ENCODE assay signal across 8 cellular contexts in genomic region chr3:46978381-46978780, GRCh38. TPM values are rescaled to one million over a fixed set of nuclear protein-coding genes. Genes with fewer than 3 reads are reported as not detected.
A peak's percentile ranks its signal among the peaks of the same experiment; 100 is the strongest.
DNase-seq lines count a peak whose midpoint lies in the region; ATAC-seq and TF ChIP-seq lines count a peak whose summit lies in the region.

No MANE protein-coding gene starts in this region.

- H4K20me1 ChIP-seq in OCI-LY3 (ENCODE audit: insufficient read depth, low read length), result peaks cover 18% of the 10 kb centered on the region; the same call in 1 of the 2 replicates

- WGBS in endodermal cell (ENCODE audit: insufficient coverage in 1 of 2, insufficient read length in 1 of 2), 2 experiments, result 93 to 94% methylated on average over 5 to 9 of the region's 9 CpGs

- peaks cover 69% of the 10 kb centered on the region for H3K79me2 ChIP-seq in OCI-LY3 (ENCODE audit: low read length)

- H3K4me1 Mint-ChIP-seq in CD4-positive, alpha-beta memory T cell, result peaks cover 44 to 80% (median 63%) of the 10 kb centered on the region in 4 donors
- H3K4me1 Mint-ChIP-seq in endodermal cell, result peaks cover 19% of the 10 kb centered on the region

- intact Hi-C loops in CD4-positive, alpha-beta memory T cell (cut with micrococcal nuclease), result loop anchor here (5.0 kb wide), 2 partner anchors 59 to 79 kb away; no protein-coding TSS in a partner anchor

- H3K9me3 ChIP-seq in CD4-positive, alpha-beta memory T cell (ENCODE audit: control insufficient read depth in 1 of 2, low read length in 2 of 2), result no peaks in the 10 kb centered on the region
- H3K9me3 ChIP-seq in OCI-LY3 (ENCODE audit: insufficient read depth, low read length) (no peaks in the 10 kb centered on the region), endodermal cell (ENCODE audit: control insufficient read depth, low read length) (no peaks in the 10 kb centered on the region), neutrophil (no peaks in the 10 kb centered on the region)

- no peak for ATAC-seq in HG02763 (IDR thresholded peaks at IDR 0.05; ENCODE audit: unreplicated experiment)

- H3K27ac Mint-ChIP-seq in CD4-positive, alpha-beta memory T cell, result peak overlapping the region; percentile 84 to 100 (median 92)
- no peak overlapping the region for H3K27ac Mint-ChIP-seq in endodermal cell

- H3K4me3 ChIP-seq in CD4-positive, alpha-beta memory T cell (ENCODE audit: low read length in 2 of 2), result no peak overlapping the region
- H3K4me3 ChIP-seq in OCI-LY3 (ENCODE audit: low read length) (peak overlapping the region; percentile 99; the same call in 1 of the 2 replicates), endodermal cell (ENCODE audit: low read length) (no peak overlapping the region), neutrophil (ENCODE audit: low read depth in 1 of 2, low read length in 1 of 2) (peak overlapping the region; percentile 93)

- H3K4me1 ChIP-seq in CD4-positive, alpha-beta memory T cell (ENCODE audit: insufficient read depth, low read length), result peaks cover 77% of the 10 kb centered on the region
- peaks cover 37% of the 10 kb centered on the region for H3K4me1 ChIP-seq in OCI-LY3 (ENCODE audit: low read length)
- H3K4me1 ChIP-seq in endodermal cell (ENCODE audit: control insufficient read depth, insufficient read depth, low read length), result peaks cover 8% of the 10 kb centered on the region
- peaks cover 86 to 88% of the 10 kb centered on the region in 2 experiments for H3K4me1 ChIP-seq in neutrophil (ENCODE audit: control insufficient read depth in 1 of 2, insufficient read depth in 1 of 2, low read depth in 1 of 2, low read length in 1 of 2)

- H3K27me3 Mint-ChIP-seq in CD4-positive, alpha-beta memory T cell, result no peaks in the 10 kb centered on the region
- H3K27me3 Mint-ChIP-seq in endodermal cell (ENCODE audit: insufficient read depth), result peaks cover 3% of the 10 kb centered on the region

- H3K36me3 Mint-ChIP-seq in CD4-positive, alpha-beta memory T cell, result peaks cover 7 to 25% of the 10 kb centered on the region in 2 donors
- peaks cover 10% of the 10 kb centered on the region for H3K36me3 Mint-ChIP-seq in endodermal cell (ENCODE audit: low read depth)

- H3K4me2 ChIP-seq in OCI-LY3 (ENCODE audit: low read length), result peak overlapping the region; percentile 94

- no peak for TF ChIP-seq CTCF in OCI-LY3 (IDR thresholded peaks at IDR 0.05; ENCODE audit: low read depth, low read length)
- no peak for TF ChIP-seq CTCF in endodermal cell (conservative IDR thresholded peaks at IDR 0.05)
- no peak for TF ChIP-seq CTCF in neutrophil (IDR thresholded peaks at IDR 0.05)
- TF ChIP-seq CTCF in GM20000 (IDR thresholded peaks at IDR 0.05; ENCODE audit: extremely low read depth, missing control alignments), result no peak

- H2AFZ ChIP-seq in OCI-LY3 (ENCODE audit: low read depth, low read length), result no peak overlapping the region

- peak overlapping the region; percentile 91 for H3K27ac ChIP-seq in CD4-positive, alpha-beta memory T cell (ENCODE audit: low read depth, low read length)
- H3K27ac ChIP-seq in OCI-LY3 (ENCODE audit: low read length), result no peak overlapping the region
- no peak overlapping the region for H3K27ac ChIP-seq in endodermal cell (ENCODE audit: low read depth, low read length)
- H3K27ac ChIP-seq in neutrophil, result peak overlapping the region; percentile 87

- no peaks in the 10 kb centered on the region for H3K36me3 ChIP-seq in CD4-positive, alpha-beta memory T cell (ENCODE audit: insufficient read depth, low read length)
- H3K36me3 ChIP-seq in OCI-LY3 (replicated peaks; ENCODE audit: low read depth, low read length) (peaks cover 18% of the 10 kb centered on the region), endodermal cell (ENCODE audit: control insufficient read depth, insufficient read depth, low read length) (peaks cover 14% of the 10 kb centered on the region), neutrophil (no peaks in the 10 kb centered on the region)

- no peak for DNase-seq in CD4-positive, alpha-beta memory T cell
- no peak for DNase-seq in endodermal cell
- DNase-seq in foreskin melanocyte, result no peak
- no peak for DNase-seq in COLO668 (lab: John Stamatoyannopoulos, UW; ENCODE audit: unreplicated experiment)
- no peak for DNase-seq in GM20000 (ENCODE audit: low spot score)

- peaks cover 0 to 2% (median 0%) of the 10 kb centered on the region in 8 donors for H3K9me3 Mint-ChIP-seq in CD4-positive, alpha-beta memory T cell
- H3K9me3 Mint-ChIP-seq in endodermal cell, result no peaks in the 10 kb centered on the region

- POLR2A ChIA-PET in CD4-positive, alpha-beta memory T cell (lab: Charles Lee; ENCODE audit: partially characterized antibody), result interaction anchor here (1.1 to 13.4 kb wide), 13 partner anchors 12 to 402 kb away, joined by 3 to 222 read pairs (median 7); partner anchors contain the start of genes PTPN23 and SETD2

- H3K9ac ChIP-seq in OCI-LY3 (ENCODE audit: low read length) (peak overlapping the region; percentile 92; the same call in 1 of the 2 replicates), endodermal cell (ENCODE audit: extremely low read depth, low read length, poor library complexity, severe bottlenecking) (no peak overlapping the region)

- H3K27me3 ChIP-seq in CD4-positive, alpha-beta memory T cell (ENCODE audit: insufficient read depth, low read length), result no peaks in the 10 kb centered on the region
- H3K27me3 ChIP-seq in OCI-LY3 (ENCODE audit: low read depth, low read length), result no peaks in the 10 kb centered on the region
- no peaks in the 10 kb centered on the region for H3K27me3 ChIP-seq in endodermal cell (ENCODE audit: control insufficient read depth, insufficient read depth, low read length, poor library complexity, severe bottlenecking)
- H3K27me3 ChIP-seq in neutrophil, result no peaks in the 10 kb centered on the region

- CTCF ChIA-PET in CD4-positive, alpha-beta memory T cell (lab: Charles Lee; ENCODE audit: partially characterized antibody), result interaction anchor here (1.0 to 3.1 kb wide), 5 partner anchors 9 to 186 kb away, joined by 3 to 28 read pairs (median 4); partner anchors contain the start of gene SETD2

- H3K4me3 Mint-ChIP-seq in CD4-positive, alpha-beta memory T cell, result peak overlapping the region; percentile 85 to 100 (median 88)
- H3K4me3 Mint-ChIP-seq in endodermal cell, result peak overlapping the region; percentile 91

RNA-seq across cellular contexts. Expression of gene NBEAL2, which starts 1.1 kb away (rescaled TPM):
- total RNA-seq in CD4-positive, alpha-beta memory T cell, result 100 to 1,000 TPM; 144 to 147 TPM
- 10 to 100 TPM in 1 of 2 donors, 1 to 10 TPM in 1; 4.5 to 16.0 TPM for polyA plus RNA-seq in CD4-positive, alpha-beta memory T cell
- total RNA-seq in endodermal cell, result 10 to 100 TPM; 59.2 to 64.0 TPM
- polyA plus RNA-seq in endodermal cell (2013, experiment 1 of 2), result 22.9 TPM
- polyA plus RNA-seq in endodermal cell (2013, experiment 2 of 2), result 17.8 TPM

RNA-seq across cellular contexts. Expression of gene CCDC12, which starts 1.8 kb away (rescaled TPM):
- 10 to 100 TPM; 59.3 to 59.4 TPM for total RNA-seq in CD4-positive, alpha-beta memory T cell
- 100 to 1,000 TPM in 1 of 2 donors, 10 to 100 TPM in 1; 86.5 to 102 TPM for polyA plus RNA-seq in CD4-positive, alpha-beta memory T cell
- 10 to 100 TPM; 46.7 to 47.8 TPM for total RNA-seq in endodermal cell
- polyA plus RNA-seq in endodermal cell (2013, experiment 1 of 2), result 44.4 TPM
- 41.1 TPM for polyA plus RNA-seq in endodermal cell (2013, experiment 2 of 2)

Comparison
In these comparisons a context has a peak if more than half of its experiments do, and no peak if none do; other contexts are left out.
1. H3K27ac ChIP-seq: peak in CD4-positive, alpha-beta memory T cell (single experiment) and neutrophil (single experiment); none in OCI-LY3 (single experiment) and endodermal cell (single experiment).
2. H3K4me3 ChIP-seq: peak in OCI-LY3 (single experiment) and neutrophil (2 of 2); none in CD4-positive, alpha-beta memory T cell (0 of 2) and endodermal cell (single experiment).